22 cellular contexts compared by ENCODE assay signal in genomic region chr16:23566724-23567123, GRCh38.
"Had no signal": no experiment of that assay in that cellular context is flagged by ENCODE, and none has a peak within 500 bp of the region (broad histone marks: within the 10 kb centered on the region; RNA-seq: fewer than 3 reads in every experiment).

No MANE protein-coding gene starts in this region.

- H3K27me3 Mint-ChIP-seq: naive thymus-derived CD4-positive, alpha-beta T cell had no signal

- H3K27ac ChIP-seq: coronary artery, gastroesophageal sphincter, neutrophil, suprapubic skin, tibial artery had no signal

- H3K9me3 ChIP-seq: gastroesophageal sphincter, neutrophil, right atrium auricular region, suprapubic skin, tibial artery had no signal

- DNase-seq: central memory CD4-positive, alpha-beta T cell; effector CD4-positive, alpha-beta T cell; glutamatergic neuron; kidney; left cardiac atrium; left ventricle myocardium superior; mesenchymal stem cell; midbrain; naive thymus-derived CD4-positive, alpha-beta T cell; small intestine; stimulated activated CD4-positive, alpha-beta T cell treated with anti-CD3 and anti-CD28 coated beads, Interleukin-2, amount 100 ng/mL, for 48 hours; stimulated activated CD8-positive, alpha-beta memory T cell treated with anti-CD3 and anti-CD28 coated beads, Interleukin-4, amount 100 ng/mL, for 48 hours; stimulated activated naive CD8-positive, alpha-beta T cell treated with anti-CD3 and anti-CD28 coated beads, Interleukin-15, Interleukin-2, amounts not matched to agents 100 U/mL and 50 U/mL, for 24 hours; tibial artery had no signal

- ATAC-seq: esophagus mucosa; gastroesophageal sphincter; left cardiac atrium; left ventricle myocardium superior; naive thymus-derived CD4-positive, alpha-beta T cell; stimulated activated effector memory CD8-positive, alpha-beta T cell treated with anti-CD3 and anti-CD28 coated beads, Interleukin-12 subunit alpha, Interleukin-12 subunit beta, amount 100 ng/mL, for 72 hours; stimulated activated naive CD8-positive, alpha-beta T cell treated with anti-CD3 and anti-CD28 coated beads, Interleukin-15, Interleukin-2, amounts not matched to agents 100 U/mL and 50 U/mL, for 24 hours had no signal

- H3K4me3 Mint-ChIP-seq: naive thymus-derived CD4-positive, alpha-beta T cell; stimulated activated effector memory CD8-positive, alpha-beta T cell treated with anti-CD3 and anti-CD28 coated beads, Interleukin-12 subunit alpha, Interleukin-12 subunit beta, amount 100 ng/mL, for 72 hours had no signal

- H3K9me3 Mint-ChIP-seq: naive thymus-derived CD4-positive, alpha-beta T cell; stimulated activated effector memory CD8-positive, alpha-beta T cell treated with anti-CD3 and anti-CD28 coated beads, Interleukin-12 subunit alpha, Interleukin-12 subunit beta, amount 100 ng/mL, for 72 hours had no signal

- FAIRE-seq: kidney, small intestine had no signal

- H3K4me3 ChIP-seq: coronary artery, gastroesophageal sphincter, lung, right atrium auricular region, suprapubic skin, tibial artery had no signal

- H3K27me3 ChIP-seq: gastroesophageal sphincter, neutrophil, right atrium auricular region, suprapubic skin, tibial artery had no signal
